ENCODE assay signal across 20 cellular contexts in genomic region chr3:127886276-127886862, GRCh38.
DNase-seq lines count a peak whose midpoint lies in the region; ATAC-seq and TF ChIP-seq lines count a peak whose summit lies in the region.
"Had no signal": no experiment of that assay in that cellular context is flagged by ENCODE, and none has a peak within 500 bp of the region (broad histone marks: within the 10 kb centered on the region; RNA-seq: fewer than 3 reads in every experiment).

No MANE protein-coding gene starts in this region.

- H2AFZ ChIP-seq in Loucy (ENCODE audit: low read length), result no peak overlapping the region

- no peaks in the 10 kb centered on the region for H3K9me2 ChIP-seq in Loucy (replicated peaks; ENCODE audit: low read depth, low read length)

- no peaks in the 10 kb centered on the region for H3K9me3 ChIP-seq in Loucy (ENCODE audit: insufficient read depth, low read depth, low read length)

- no peaks in the 10 kb centered on the region for H3F3A ChIP-seq in Loucy (ENCODE audit: low read depth)

- no peaks in the 10 kb centered on the region for H4K20me1 ChIP-seq in Loucy (ENCODE audit: insufficient read depth, low read length, poor library complexity, severe bottlenecking)

- H3K4me2 ChIP-seq in Loucy (ENCODE audit: low read depth, low read length, poor library complexity, severe bottlenecking), result peak overlapping the region; percentile 46

- no peak for TF ChIP-seq CTCF in Loucy (conservative IDR thresholded peaks at IDR 0.05; ENCODE audit: low read length)

- no peak overlapping the region for H3K4me3 ChIP-seq in Loucy (ENCODE audit: low read length, poor library complexity, severe bottlenecking)
- H3K4me3 ChIP-seq: GM12878, left lung, mucosa of descending colon, stomach had no signal

- H3K4me1 ChIP-seq in Loucy (ENCODE audit: insufficient read depth, low read length, poor library complexity, severe bottlenecking), result peaks cover 43% of the 10 kb centered on the region
- H3K4me1 ChIP-seq: left lung had no signal

- no peaks in the 10 kb centered on the region for H3K27me3 ChIP-seq in Loucy (ENCODE audit: insufficient read depth, low read length, poor library complexity, severe bottlenecking)
- H3K27me3 ChIP-seq: left lung, neutrophil had no signal

- ATAC-seq in GM21529 (IDR thresholded peaks at IDR 0.05; ENCODE audit: unreplicated experiment), result no peak
- no peak for ATAC-seq in HG02642 (IDR thresholded peaks at IDR 0.05; ENCODE audit: poor library complexity, unreplicated experiment)
- no peak for ATAC-seq in HG03432 (IDR thresholded peaks at IDR 0.05; ENCODE audit: unreplicated experiment)
- ATAC-seq: GM12878, left lung, mucosa of descending colon had no signal

- H3K36me3 ChIP-seq in Loucy (ENCODE audit: insufficient read depth, low read length), result no peaks in the 10 kb centered on the region
- H3K36me3 ChIP-seq: left lung, neutrophil, stomach had no signal

- peak; percentile 85 for DNase-seq in DMS 273 treated with DMSO at 0.1 percent for 48 hours (lab: John Stamatoyannopoulos, UW)
- peak; percentile 14 for DNase-seq in NCI-H526 treated with DMSO at 0.1 percent for 48 hours (lab: John Stamatoyannopoulos, UW)
- DNase-seq in cerebellar cortex (ENCODE audit: low spot score), result peak; percentile 61
- DNase-seq in kidney glomerular epithelial cell (lab: John Stamatoyannopoulos, UW), result no peak
- DNase-seq: activated CD4-positive, alpha-beta T cell treated with anti-CD3 and anti-CD28 coated beads for 4 hours; activated naive CD8-positive, alpha-beta T cell treated with anti-CD3 and anti-CD28 coated beads for 36 hours; cortex of kidney; GOT3; head of caudate nucleus; left lung; mucosa of descending colon; NCI-H2081 treated with DMSO at 0.1 percent for 48 hours; stimulated activated CD4-positive, alpha-beta T cell treated with anti-CD3 and anti-CD28 coated beads, Interleukin-4, amount 100 ng/mL, for 1 hour; stomach had no signal

- H3K9ac ChIP-seq in Loucy (ENCODE audit: low read depth, low read length, poor library complexity, severe bottlenecking), result peak overlapping the region; percentile 40

- no peaks in the 10 kb centered on the region for H3K79me2 ChIP-seq in Loucy (ENCODE audit: insufficient read depth, low read length)
